Comparison of ENCODE assay signal across 8 cellular contexts in genomic region chr17:73192219-73192893, GRCh38.
A peak's percentile ranks its signal among the peaks of the same experiment; 100 is the strongest.
DNase-seq lines count a peak whose midpoint lies in the region; ATAC-seq and TF ChIP-seq lines count a peak whose summit lies in the region.

No MANE protein-coding gene starts in this region.

- H3K4me3 ChIP-seq in NB4 (ENCODE audit: low read depth, low read length) = peak overlapping the region; percentile 85

- TF ChIP-seq POLR2A in NB4 (IDR thresholded peaks at IDR 0.05; ENCODE audit: extremely low read depth, insufficient read length) = peak; percentile 80

- TF ChIP-seq CTCF in GM13976 (IDR thresholded peaks at IDR 0.05; ENCODE audit: borderline replicate concordance, control extremely low read depth, extremely low read depth, insufficient read depth, missing control alignments) (no peak), NB4 (IDR thresholded peaks at IDR 0.05; ENCODE audit: low read depth, low read length) (no peak)

- ATAC-seq in HG02588 (IDR thresholded peaks at IDR 0.05; ENCODE audit: unreplicated experiment) = peak; percentile 48

- DNase-seq in GM13976 (ENCODE audit: low spot score) (peak; percentile 87), NB4 (ENCODE audit: low read depth) (peak; percentile 80), T follicular helper cell (ENCODE audit: low read depth) (peak; percentile 41), astrocyte of the hippocampus (ENCODE audit: low read depth, low spot score) (peak; percentile 85), hypothalamus (lab: John Stamatoyannopoulos, UW) (peak in 43 of 51 donors; percentile 27 to 78 (median 56)), retina (peak; percentile 92), foreskin melanocyte (no peak)

- in situ Hi-C loops in GM13976 (cut with MboI; ENCODE audit: low sequenced_read_pairs, unreplicated experiment) = loop anchor here (25.0 kb wide), 1 partner anchor 630 kb away; no protein-coding TSS in a partner anchor
